In genomic region chr1:230650300-230650699, GRCh38 we compare ENCODE assay signal across 34 cellular contexts.
"Had no signal": no experiment of that assay in that cellular context is flagged by ENCODE, and none has a peak within 500 bp of the region (broad histone marks: within the 10 kb centered on the region; RNA-seq: fewer than 3 reads in every experiment).

No MANE protein-coding gene starts in this region.

- H3K9ac ChIP-seq: KMS-11 had no signal

- DNase-seq: Karpas-422, Kasumi-1, MG63, MM.1S, MV-4-11, NCI-H1048, NCI-H1092, NCI-H1092 treated with DMSO at 0.1 percent for 48 hours, NCI-H1105, NCI-H1105 treated with DMSO at 0.1 percent for 48 hours, NCI-H1417, NCI-H1417 treated with DMSO at 0.1 percent for 48 hours, NCI-H1436, NCI-H146, NCI-H1694, NCI-H1694 treated with DMSO at 0.1 percent for 48 hours, NCI-H187, NCI-H187 treated with DMSO at 0.1 percent for 48 hours, NCI-H1930, NCI-H2029, NCI-H2029 treated with DMSO at 0.1 percent for 48 hours, NCI-H2081, NCI-H2081 treated with DMSO at 0.1 percent for 48 hours, NCI-H2107, NCI-H2171, NCI-H2171 treated with DMSO at 0.1 percent for 48 hours, NCI-H2227 treated with DMSO at 0.1 percent for 48 hours, NCI-H226, NCI-H345, NCI-H446, NCI-H446 treated with DMSO at 0.1 percent for 48 hours, NCI-H510A, NCI-H510A treated with DMSO at 0.1 percent for 48 hours had no signal

- H3K4me3 ChIP-seq: MG63 had no signal

- H3K27me3 ChIP-seq: MG63 had no signal

- H3K36me3 ChIP-seq: MG63 had no signal

- H3K4me2 ChIP-seq: KMS-11 had no signal

- H3K27ac ChIP-seq: KMS-11 had no signal
